Comparison of ENCODE assay signal across 19 cellular contexts in genomic region chr11:7364660-7365059, GRCh38.
DNase-seq lines count a peak whose midpoint lies in the region; ATAC-seq and TF ChIP-seq lines count a peak whose summit lies in the region.
"Had no signal": no experiment of that assay in that cellular context is flagged by ENCODE, and none has a peak within 500 bp of the region (broad histone marks: within the 10 kb centered on the region; RNA-seq: fewer than 3 reads in every experiment).

No MANE protein-coding gene starts in this region.

- H3K27me3 ChIP-seq in BLaER1 (no peaks in the 10 kb centered on the region), OCI-LY3 (ENCODE audit: low read depth, low read length) (no peaks in the 10 kb centered on the region), gastroesophageal sphincter (no peaks in the 10 kb centered on the region)

- ATAC-seq in gastroesophageal sphincter = no peak
- ATAC-seq in HG03520 (IDR thresholded peaks at IDR 0.05; ENCODE audit: unreplicated experiment) = no peak
- no peak for ATAC-seq in GM21529 (IDR thresholded peaks at IDR 0.05; ENCODE audit: unreplicated experiment)
- ATAC-seq in activated naive CD4-positive, alpha-beta T cell treated with anti-CD3 and anti-CD28 coated beads, Interleukin-2, amount 50 U/mL, for 72 hours = no peak
- ATAC-seq: A549 had no signal

- no peaks in the 10 kb centered on the region for H3K36me3 ChIP-seq in BLaER1
- H3K36me3 ChIP-seq in OCI-LY3 (replicated peaks; ENCODE audit: low read depth, low read length) = no peaks in the 10 kb centered on the region
- H3K36me3 ChIP-seq in gastroesophageal sphincter = no peaks in the 10 kb centered on the region

- TF ChIP-seq CTCF in OCI-LY3 (IDR thresholded peaks at IDR 0.05; ENCODE audit: low read depth, low read length) (no peak), glutamatergic neuron (IDR thresholded peaks at IDR 0.05; ENCODE audit: partially characterized antibody, unreplicated experiment) (no peak), neural crest cell (conservative IDR thresholded peaks at IDR 0.05) (no peak), gastroesophageal sphincter (IDR thresholded peaks at IDR 0.05) (no peak)

- H3K4me3 ChIP-seq in BLaER1 (no peak overlapping the region), OCI-LY3 (ENCODE audit: low read length) (no peak overlapping the region), gastroesophageal sphincter (no peak overlapping the region)
- H3K4me3 ChIP-seq: A549 had no signal

- 38% methylated on average over 1 of the region's 1 CpG; no CpG with 5 or more reads in 1 of the 2 donors for WGBS in gastroesophageal sphincter (ENCODE audit: low coverage in 1 of 2), 2 donors

- TF ChIP-seq EP300 in gastroesophageal sphincter (IDR thresholded peaks at IDR 0.05) = no peak

- DNase-seq in glutamatergic neuron (no peak), neural crest cell (ENCODE audit: low read depth, low spot score) (no peak)
- DNase-seq in activated naive CD4-positive, alpha-beta T cell treated with anti-CD3 and anti-CD28 coated beads, Interleukin-2, amount 50 U/mL, for 72 hours (ENCODE audit: low spot score in 2 of 2) = no peak
- DNase-seq: AML-193; CD4-positive, CD25-positive, alpha-beta regulatory T cell; CD8-positive, alpha-beta memory T cell; COR-L47; DMS 273 treated with DMSO at 0.1 percent for 48 hours; DMS53; DND-41; GDM1; H9 had no signal

- H3K27ac ChIP-seq in BLaER1 (no peak overlapping the region), OCI-LY3 (ENCODE audit: low read length) (no peak overlapping the region), gastroesophageal sphincter (no peak overlapping the region)
- H3K27ac ChIP-seq: 22Rv1, A549 had no signal

- H3K9me3 ChIP-seq in BLaER1 (no peaks in the 10 kb centered on the region), OCI-LY3 (ENCODE audit: insufficient read depth, low read length) (no peaks in the 10 kb centered on the region), gastroesophageal sphincter (peaks cover 0 to 4% (median 0%) of the 10 kb centered on the region in 3 donors)
- H3K9me3 ChIP-seq: A549 had no signal

- no peaks in the 10 kb centered on the region for H3K27me3 Mint-ChIP-seq in glutamatergic neuron (ENCODE audit: unreplicated experiment)
- no peaks in the 10 kb centered on the region for H3K27me3 Mint-ChIP-seq in neural crest cell (ENCODE audit: low read depth)
- H3K27me3 Mint-ChIP-seq: CD4-positive, CD25-positive, alpha-beta regulatory T cell had no signal

- H3K4me2 ChIP-seq in BLaER1 = peak overlapping the region; percentile 72
- H3K4me2 ChIP-seq in OCI-LY3 (ENCODE audit: low read length) = no peak overlapping the region
- H3K4me2 ChIP-seq: A549 had no signal

- H4K20me1 ChIP-seq in BLaER1 = no peaks in the 10 kb centered on the region
- no peaks in the 10 kb centered on the region for H4K20me1 ChIP-seq in OCI-LY3 (ENCODE audit: insufficient read depth, low read length)

- H3K4me1 Mint-ChIP-seq in glutamatergic neuron (ENCODE audit: low read depth, unreplicated experiment) (peaks cover 5% of the 10 kb centered on the region), neural crest cell (peaks cover 14% of the 10 kb centered on the region)
- H3K4me1 Mint-ChIP-seq: CD4-positive, CD25-positive, alpha-beta regulatory T cell; CD8-positive, alpha-beta memory T cell; H9 had no signal

- TF ChIP-seq POLR2A in gastroesophageal sphincter (IDR thresholded peaks at IDR 0.05) = no peak

- H2AFZ ChIP-seq in OCI-LY3 (ENCODE audit: low read depth, low read length) = 0 out of 2 replicates have a peak overlapping the region, but pooled peaks have one; percentile 45

- H3K4me1 ChIP-seq in BLaER1 (peaks cover 18% of the 10 kb centered on the region), OCI-LY3 (ENCODE audit: low read length) (0 out of 2 replicates have a peak, but pooled peaks cover 5% of the 10 kb centered on the region), gastroesophageal sphincter (no peaks in the 10 kb centered on the region)
- H3K4me1 ChIP-seq: A549 had no signal

- H3K9me3 Mint-ChIP-seq in glutamatergic neuron (ENCODE audit: unreplicated experiment) (no peaks in the 10 kb centered on the region), neural crest cell (no peaks in the 10 kb centered on the region)
- H3K9me3 Mint-ChIP-seq in activated naive CD4-positive, alpha-beta T cell treated with anti-CD3 and anti-CD28 coated beads, Interleukin-2, amount 50 U/mL, for 72 hours = no peaks in the 10 kb centered on the region

- H3K4me3 Mint-ChIP-seq in glutamatergic neuron (ENCODE audit: unreplicated experiment) (no peak overlapping the region), neural crest cell (no peak overlapping the region)
- H3K4me3 Mint-ChIP-seq: CD4-positive, CD25-positive, alpha-beta regulatory T cell; CD8-positive, alpha-beta memory T cell; H9 had no signal

- peak overlapping the region; percentile 44 for H3K27ac Mint-ChIP-seq in glutamatergic neuron (ENCODE audit: unreplicated experiment)
- peak overlapping the region; percentile 57 for H3K27ac Mint-ChIP-seq in neural crest cell (ENCODE audit: unreplicated experiment)
- H3K27ac Mint-ChIP-seq in activated naive CD4-positive, alpha-beta T cell treated with anti-CD3 and anti-CD28 coated beads, Interleukin-2, amount 50 U/mL, for 72 hours = no peak overlapping the region
- H3K27ac Mint-ChIP-seq: CD4-positive, CD25-positive, alpha-beta regulatory T cell; CD8-positive, alpha-beta memory T cell; H9 had no signal

- H3K9ac ChIP-seq in BLaER1 = no peak overlapping the region
- no peak overlapping the region for H3K9ac ChIP-seq in OCI-LY3 (ENCODE audit: low read length)

- H3K36me3 Mint-ChIP-seq in glutamatergic neuron (ENCODE audit: unreplicated experiment) = no peaks in the 10 kb centered on the region
- H3K36me3 Mint-ChIP-seq in neural crest cell (ENCODE audit: low read depth) = no peaks in the 10 kb centered on the region
- no peaks in the 10 kb centered on the region for H3K36me3 Mint-ChIP-seq in activated naive CD4-positive, alpha-beta T cell treated with anti-CD3 and anti-CD28 coated beads, Interleukin-2, amount 50 U/mL, for 72 hours
- H3K36me3 Mint-ChIP-seq: CD4-positive, CD25-positive, alpha-beta regulatory T cell; CD8-positive, alpha-beta memory T cell had no signal

- no peaks in the 10 kb centered on the region for H3K79me2 ChIP-seq in OCI-LY3 (ENCODE audit: low read length)

Comparison
In these comparisons a context has a peak if more than half of its experiments do, and no peak if none do; other contexts are left out.
1. H3K27ac Mint-ChIP-seq: peak in glutamatergic neuron (single experiment) and neural crest cell (single experiment); none in activated naive CD4-positive, alpha-beta T cell treated with anti-CD3 and anti-CD28 coated beads, Interleukin-2, amount 50 U/mL, for 72 hours (0 of 2).